ENCODE assay signal across 8 cellular contexts in the genomic region with DNA sequence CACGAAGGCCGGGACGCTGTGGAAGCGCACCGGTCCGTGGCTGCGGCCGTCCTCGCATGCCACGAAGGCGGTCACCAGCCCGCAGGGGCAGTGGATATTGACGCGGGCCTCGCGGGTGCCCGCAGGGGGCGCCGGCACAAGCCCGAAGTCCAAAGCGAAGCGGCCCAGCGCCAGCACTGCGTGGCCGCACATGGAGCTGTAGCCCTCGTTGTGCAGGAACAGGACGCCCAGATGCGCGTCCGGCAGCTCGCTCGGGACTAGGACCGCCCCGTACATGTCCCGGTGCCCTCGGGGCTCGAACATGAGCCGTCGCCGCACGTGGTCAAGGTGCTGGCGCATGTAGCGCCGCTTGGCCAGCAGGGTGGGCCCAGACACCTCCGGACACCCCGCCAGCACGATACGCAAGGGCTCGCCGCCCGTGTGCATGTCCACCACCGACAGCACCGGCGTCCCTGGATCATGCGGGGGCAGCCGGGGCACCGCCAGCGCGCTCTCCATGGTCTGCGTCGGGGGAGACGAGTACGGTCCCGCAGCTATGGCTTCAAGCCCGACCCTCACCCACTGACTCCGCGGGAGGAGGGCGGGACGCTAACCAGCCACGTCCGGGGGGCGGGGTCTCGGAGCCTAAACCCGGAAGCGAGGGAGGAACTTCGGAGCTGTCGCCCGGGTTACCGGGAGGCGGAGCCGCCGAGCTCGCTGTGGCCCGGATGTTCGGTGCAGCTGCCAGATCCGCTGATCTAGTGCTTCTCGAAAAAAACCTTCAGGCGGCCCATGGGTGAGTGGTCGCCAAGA. TPM values are rescaled to one million over a fixed set of nuclear protein-coding genes. Genes with fewer than 3 reads are reported as not detected.
DNase-seq lines count a peak whose midpoint lies in the region; ATAC-seq, FAIRE-seq and TF ChIP-seq lines count a peak whose summit lies in the region.

A gene with protein sequence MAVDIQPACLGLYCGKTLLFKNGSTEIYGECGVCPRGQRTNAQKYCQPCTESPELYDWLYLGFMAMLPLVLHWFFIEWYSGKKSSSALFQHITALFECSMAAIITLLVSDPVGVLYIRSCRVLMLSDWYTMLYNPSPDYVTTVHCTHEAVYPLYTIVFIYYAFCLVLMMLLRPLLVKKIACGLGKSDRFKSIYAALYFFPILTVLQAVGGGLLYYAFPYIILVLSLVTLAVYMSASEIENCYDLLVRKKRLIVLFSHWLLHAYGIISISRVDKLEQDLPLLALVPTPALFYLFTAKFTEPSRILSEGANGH (plus strand): TSS at position 699 of the 792 bp plus-strand sequence. CDS start 73 bp downstream, at position 772.
Gene L3HYPDH, minus strand, starts transcription at position 590 of the 792 bp plus-strand sequence. Its CDS starts 92 bp downstream, at position 498.

- H3K36me3 ChIP-seq in breast epithelium: no peaks in the 10 kb centered on the region
- H3K36me3 ChIP-seq in iPS-20b (ENCODE audit: insufficient read depth, low read depth, low read length): peaks cover 18% of the 10 kb centered on the region
- H3K36me3 ChIP-seq in small intestine (ENCODE audit: control insufficient read depth in 2 of 2, insufficient read depth in 2 of 2, low read length in 2 of 2): peaks cover 0 to 2% of the 10 kb centered on the region in 2 donors

- DNase-seq in AG08395 (ENCODE audit: low spot score): peak; percentile 94
- peak; percentile 87 for DNase-seq in NCI-H2196 treated with DMSO at 0.1 percent for 48 hours (lab: John Stamatoyannopoulos, UW; ENCODE audit: unreplicated experiment)
- DNase-seq in breast epithelium (ENCODE audit: low spot score in 2 of 2): peak; percentile 90 to 95
- peak; percentile 95 for DNase-seq in small intestine

- H3K9me3 ChIP-seq in breast epithelium (no peaks in the 10 kb centered on the region), iPS-20b (ENCODE audit: insufficient read depth, low read depth, low read length) (no peaks in the 10 kb centered on the region), small intestine (ENCODE audit: control insufficient read depth, low read depth) (no peaks in the 10 kb centered on the region)

- TF ChIP-seq CTCF in VCaP (conservative IDR thresholded peaks at IDR 0.05): peak; percentile 84
- peak; percentile 21 to 41 (median 35) for TF ChIP-seq CTCF in breast epithelium (IDR thresholded peaks at IDR 0.05)

- H3K9ac ChIP-seq in iPS-20b (ENCODE audit: low read depth, low read length): peak within 1 kb of the TSS; percentile 96

- TF ChIP-seq POLR2A in breast epithelium (IDR thresholded peaks at IDR 0.05): peak; percentile 68

- ATAC-seq in GM18873 (IDR thresholded peaks at IDR 0.05; ENCODE audit: low FRiP score, unreplicated experiment) (peak; percentile 83), HG03139 (IDR thresholded peaks at IDR 0.05; ENCODE audit: unreplicated experiment) (peak; percentile 84)

- no peak for FAIRE-seq in small intestine (lab: Jason Lieb, UNC)

- intact Hi-C loops in breast epithelium (cut with DNase I; ENCODE audit: low total_unique reads): no loop called here

- H3K27me3 ChIP-seq in breast epithelium: no peaks in the 10 kb centered on the region
- H3K27me3 ChIP-seq in iPS-20b (ENCODE audit: insufficient read depth, low read length): no peaks in the 10 kb centered on the region
- no peaks in the 10 kb centered on the region for H3K27me3 ChIP-seq in small intestine (ENCODE audit: control insufficient read depth in 2 of 2, insufficient read depth in 2 of 2, low read length in 2 of 2)

- H3K27ac ChIP-seq in VCaP: peak within 1 kb of the TSS; percentile 94
- peak within 1 kb of the TSS; percentile 90 to 96 for H3K27ac ChIP-seq in breast epithelium
- H3K27ac ChIP-seq in iPS-20b (ENCODE audit: low read length): peak within 1 kb of the TSS; percentile 64
- H3K27ac ChIP-seq in small intestine (ENCODE audit: low read depth in 1 of 2, low read length in 1 of 2): peak within 1 kb of the TSS; percentile 61 to 91

- H3K4me1 ChIP-seq in breast epithelium: peaks cover 4% of the 10 kb centered on the region in 2 donors
- peaks cover 8% of the 10 kb centered on the region for H3K4me1 ChIP-seq in iPS-20b (ENCODE audit: insufficient read depth, low read length)
- H3K4me1 ChIP-seq in small intestine (ENCODE audit: control insufficient read depth in 2 of 2, insufficient read depth in 1 of 2, low read depth in 1 of 2, low read length in 1 of 2): peaks cover 9 to 26% of the 10 kb centered on the region in 2 donors

- H3K4me3 ChIP-seq in breast epithelium: peak within 1 kb of the TSS; percentile 70 to 95 (median 89)
- peak within 1 kb of the TSS; percentile 96 for H3K4me3 ChIP-seq in iPS-20b (ENCODE audit: low read length)
- H3K4me3 ChIP-seq in small intestine (ENCODE audit: low read depth in 1 of 2, low read length in 2 of 2): peak within 1 kb of the TSS; percentile 64 to 81

- WGBS in small intestine, 3 donors: 0 to 1% (median 0%) methylated on average over 85 to 89 of the region's 89 CpGs

RNA-seq across cellular contexts. Expression of the first gene that starts in this region (rescaled TPM):
- total RNA-seq in breast epithelium: 10 to 100 TPM; 53.4 to 74.8 (median 64.8) TPM
- 10 to 100 TPM; 12.7 to 29.2 (median 16.2) TPM for polyA plus RNA-seq in small intestine

RNA-seq across cellular contexts. Expression of gene L3HYPDH, which starts in this region (rescaled TPM):
- total RNA-seq in breast epithelium: 10 to 100 TPM; 56.5 to 74.4 (median 70.9) TPM
- polyA plus RNA-seq in small intestine: 10 to 100 TPM in 1 of 3 donors, 1 to 10 TPM in 2; 7.5 to 21.2 (median 9.5) TPM

Comparison
In these comparisons a context has a peak if more than half of its experiments do, and no peak if none do; other contexts are left out.
1. Peak in every context shown above with its lines: DNase-seq, ATAC-seq, H3K4me3 ChIP-seq and H3K27ac ChIP-seq.